In genomic region chr10:69222157-69223027, GRCh38 we compare ENCODE assay signal across 8 cellular contexts.
DNase-seq lines count a peak whose midpoint lies in the region; ATAC-seq and TF ChIP-seq lines count a peak whose summit lies in the region.

No MANE protein-coding gene starts in this region.

- no peaks in the 10 kb centered on the region for H3K27me3 Mint-ChIP-seq in activated naive CD8-positive, alpha-beta T cell treated with anti-CD3 and anti-CD28 coated beads, Interleukin-2, amount 50 U/mL, for 24 hours

- H4K20me1 ChIP-seq in SU-DHL-6 (ENCODE audit: low read depth, low read length), result no peaks in the 10 kb centered on the region

- ATAC-seq in GM21381 (IDR thresholded peaks at IDR 0.05; ENCODE audit: unreplicated experiment), result peak; percentile 97
- ATAC-seq in activated naive CD8-positive, alpha-beta T cell treated with anti-CD3 and anti-CD28 coated beads, Interleukin-2, amount 50 U/mL, for 24 hours, result peak; percentile 97

- peak overlapping the region; percentile 88 for H3K27ac Mint-ChIP-seq in activated naive CD8-positive, alpha-beta T cell treated with anti-CD3 and anti-CD28 coated beads, Interleukin-2, amount 50 U/mL, for 24 hours

- no peaks in the 10 kb centered on the region for H3K9me3 Mint-ChIP-seq in activated naive CD8-positive, alpha-beta T cell treated with anti-CD3 and anti-CD28 coated beads, Interleukin-2, amount 50 U/mL, for 24 hours

- H3F3A ChIP-seq in SU-DHL-6 (ENCODE audit: insufficient read depth), result no peaks in the 10 kb centered on the region

- peak; percentile 86 for TF ChIP-seq CTCF in SU-DHL-6 (IDR thresholded peaks at IDR 0.05; ENCODE audit: insufficient read depth, low read length, poor library complexity, severe bottlenecking)

- H3K36me3 Mint-ChIP-seq in activated naive CD8-positive, alpha-beta T cell treated with anti-CD3 and anti-CD28 coated beads, Interleukin-2, amount 50 U/mL, for 24 hours (ENCODE audit: low read depth), result no peaks in the 10 kb centered on the region

- H3K4me1 Mint-ChIP-seq in activated naive CD8-positive, alpha-beta T cell treated with anti-CD3 and anti-CD28 coated beads, Interleukin-2, amount 50 U/mL, for 24 hours, result peaks cover 34% of the 10 kb centered on the region

- H3K36me3 ChIP-seq in SU-DHL-6 (ENCODE audit: low read length), result no peaks in the 10 kb centered on the region

- H3K27ac ChIP-seq in SU-DHL-6 (ENCODE audit: low read depth, low read length), result peak overlapping the region; percentile 74

- H3K9me3 ChIP-seq in SU-DHL-6 (ENCODE audit: insufficient read depth, low read length), result no peaks in the 10 kb centered on the region

- peak overlapping the region; percentile 70 for H3K4me2 ChIP-seq in SU-DHL-6 (ENCODE audit: low read depth, low read length, poor library complexity, severe bottlenecking)

- H3K9ac ChIP-seq in SU-DHL-6 (ENCODE audit: low read length), result peak overlapping the region; percentile 47

- peak overlapping the region; percentile 65 for H3K4me3 Mint-ChIP-seq in activated naive CD8-positive, alpha-beta T cell treated with anti-CD3 and anti-CD28 coated beads, Interleukin-2, amount 50 U/mL, for 24 hours

- H3K9me2 ChIP-seq in SU-DHL-6 (replicated peaks; ENCODE audit: insufficient read depth, low read length), result no peaks in the 10 kb centered on the region

- peak overlapping the region; percentile 88 for H2AFZ ChIP-seq in SU-DHL-6 (ENCODE audit: low read depth, low read length, severe bottlenecking)

- no peaks in the 10 kb centered on the region for H3K27me3 ChIP-seq in SU-DHL-6 (ENCODE audit: low read length)

- DNase-seq in GDM1 (lab: John Stamatoyannopoulos, UW), result peak; percentile 19
- DNase-seq in HPDE6-E6E7 (ENCODE audit: extremely low spot score), result peak; percentile 97
- peak; percentile 78 for DNase-seq in activated naive CD8-positive, alpha-beta T cell treated with anti-CD3 and anti-CD28 coated beads, Interleukin-2, amount 50 U/mL, for 24 hours
- DNase-seq in iPS-NIHi11 (ENCODE audit: low spot score), result peak; percentile 78
- peak; percentile 55 for DNase-seq in stimulated activated CD4-positive, alpha-beta T cell treated with anti-CD3 and anti-CD28 coated beads, Interleukin-4, amount 100 ng/mL, for 1 hour
- no peak for DNase-seq in NCI-H128 (lab: John Stamatoyannopoulos, UW; ENCODE audit: unreplicated experiment)

- H3K79me2 ChIP-seq in SU-DHL-6 (ENCODE audit: insufficient read depth, low read length), result no peaks in the 10 kb centered on the region

- peak overlapping the region; percentile 36 for H3K4me3 ChIP-seq in SU-DHL-6 (ENCODE audit: insufficient read depth, low read length, poor library complexity, severe bottlenecking)
